8 cellular contexts compared by ENCODE assay signal in the genomic region with DNA sequence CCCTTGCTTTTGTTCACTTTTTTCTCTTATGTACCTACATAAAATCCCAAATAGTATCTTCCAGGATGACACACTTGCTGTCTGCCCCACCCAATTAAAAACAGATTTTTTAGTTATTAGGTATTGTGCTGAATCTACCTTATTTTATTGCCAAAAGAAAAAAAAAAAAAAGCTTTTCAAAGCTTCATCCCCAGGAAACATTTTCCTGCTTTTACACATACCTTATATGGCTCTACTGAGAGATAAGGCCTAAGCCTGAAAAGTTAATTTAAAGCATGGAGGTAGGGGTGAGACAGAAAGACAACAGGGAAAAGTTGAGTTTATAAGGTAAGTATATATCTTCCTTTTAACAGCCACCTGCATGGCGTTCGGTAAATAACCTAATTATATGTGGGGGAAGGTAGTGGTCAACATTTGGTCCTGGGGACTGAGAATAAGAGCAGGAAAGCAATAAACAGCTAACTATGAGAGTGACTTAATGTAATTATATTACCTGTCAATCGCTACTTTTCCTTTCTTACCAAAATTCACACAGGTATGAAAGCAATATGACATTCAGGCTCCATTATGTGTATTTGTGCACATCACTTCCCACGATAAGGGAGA. TPM values are rescaled to one million over a fixed set of nuclear protein-coding genes. Genes with fewer than 3 reads are reported as not detected.
DNase-seq lines count a peak whose midpoint lies in the region; ATAC-seq, FAIRE-seq and TF ChIP-seq lines count a peak whose summit lies in the region.

No MANE protein-coding gene starts in this region.

- H2BK15ac ChIP-seq in mesenchymal stem cell (ENCODE audit: low read depth, poor library complexity, severe bottlenecking): no peak overlapping the region

- no peak overlapping the region for H2AK5ac ChIP-seq in mesenchymal stem cell (ENCODE audit: low read length, severe bottlenecking)

- peaks cover 4% of the 10 kb centered on the region; the same call in 1 of the 2 replicates for H3K27me3 Mint-ChIP-seq in HFFc6 (ENCODE audit: insufficient read depth)
- no peaks in the 10 kb centered on the region for H3K27me3 Mint-ChIP-seq in activated naive CD8-positive, alpha-beta T cell treated with anti-CD3 and anti-CD28 coated beads for 36 hours

- H3K4me1 ChIP-seq in A549 (peaks cover 51% of the 10 kb centered on the region), mesenchymal stem cell (ENCODE audit: control insufficient read depth, insufficient read depth, low read depth, low read length) (no peaks in the 10 kb centered on the region)

- no peak overlapping the region for H2BK120ac ChIP-seq in mesenchymal stem cell (ENCODE audit: low read depth, low read length)

- H3K4ac ChIP-seq in mesenchymal stem cell (ENCODE audit: low read depth in 1 of 2, low read length in 2 of 2): no peak overlapping the region

- no peak for TF ChIP-seq CTCF in A549 (IDR thresholded peaks at IDR 0.05)
- TF ChIP-seq CTCF in HFFc6 (IDR thresholded peaks at IDR 0.05): no peak
- TF ChIP-seq CTCF in GM13977 (IDR thresholded peaks at IDR 0.05; ENCODE audit: extremely low read depth, insufficient read depth, missing control alignments): no peak

- no peaks in the 10 kb centered on the region for H3K27me3 ChIP-seq in mesenchymal stem cell (ENCODE audit: control insufficient read depth in 1 of 2, insufficient read depth in 1 of 2, low read length in 2 of 2)

- H2BK12ac ChIP-seq in mesenchymal stem cell (ENCODE audit: low read length in 2 of 2): no peak overlapping the region

- no peak overlapping the region for H3K18ac ChIP-seq in mesenchymal stem cell (ENCODE audit: low read depth in 1 of 2, low read length in 2 of 2)

- H3K23ac ChIP-seq in mesenchymal stem cell (ENCODE audit: low read length in 2 of 2): no peak overlapping the region

- 76% methylated on average over 4 of the region's 4 CpGs for WGBS in A549 (ENCODE audit: missing lambda C conversion rate)
- 81% methylated on average over 2 of the region's 4 CpGs for WGBS in mesenchymal stem cell

- no peak for TF ChIP-seq POLR2A in A549 (IDR thresholded peaks at IDR 0.05; ENCODE audit: low read length)

- no peak for TF ChIP-seq EP300 in A549 (IDR thresholded peaks at IDR 0.05)

- no peak for TF ChIP-seq RAD21 in A549 (conservative IDR thresholded peaks at IDR 0.05 in 1 of 2, IDR thresholded peaks at IDR 0.05 in 1 of 2)

- peak overlapping the region; percentile 94 for H3K4me3 Mint-ChIP-seq in HFFc6
- peak overlapping the region; percentile 66 for H3K4me3 Mint-ChIP-seq in activated naive CD8-positive, alpha-beta T cell treated with anti-CD3 and anti-CD28 coated beads for 36 hours

- H3K4me3 ChIP-seq in A549 (peak overlapping the region; percentile 55), mesenchymal stem cell (ENCODE audit: insufficient read depth in 1 of 2, low read depth in 1 of 2, low read length in 2 of 2) (peak overlapping the region in 1 of 2 experiments; percentile 99)

- H3K36me3 Mint-ChIP-seq in HFFc6 (ENCODE audit: low read depth): peaks cover 21% of the 10 kb centered on the region
- peaks cover 32% of the 10 kb centered on the region for H3K36me3 Mint-ChIP-seq in activated naive CD8-positive, alpha-beta T cell treated with anti-CD3 and anti-CD28 coated beads for 36 hours

- H3K14ac ChIP-seq in mesenchymal stem cell (ENCODE audit: low read length in 2 of 2): no peak overlapping the region

- no peaks in the 10 kb centered on the region for H3K9me3 Mint-ChIP-seq in HFFc6
- no peaks in the 10 kb centered on the region for H3K9me3 Mint-ChIP-seq in activated naive CD8-positive, alpha-beta T cell treated with anti-CD3 and anti-CD28 coated beads for 36 hours

- peak overlapping the region; percentile 92 for H3K27ac Mint-ChIP-seq in HFFc6
- peak overlapping the region; percentile 89 for H3K27ac Mint-ChIP-seq in activated naive CD8-positive, alpha-beta T cell treated with anti-CD3 and anti-CD28 coated beads for 36 hours

- peak overlapping the region; percentile 96 for H3K9ac ChIP-seq in mesenchymal stem cell (ENCODE audit: low read length)

- in situ Hi-C loops in GM13977 (cut with MboI; ENCODE audit: low pct_unique_long_range_greater_than_20kb, low sequenced_read_pairs, unreplicated experiment): no loop called here

- no peak for FAIRE-seq in A549 (lab: Jason Lieb, UNC)

- H3K27ac ChIP-seq in A549 (peak overlapping the region; percentile 79 to 89), mesenchymal stem cell (ENCODE audit: low read length, poor library complexity, severe bottlenecking) (no peak overlapping the region)

- no peak overlapping the region for H2BK5ac ChIP-seq in mesenchymal stem cell (ENCODE audit: low read depth, low read length, poor library complexity, severe bottlenecking)

- no peak overlapping the region for H4K8ac ChIP-seq in mesenchymal stem cell (ENCODE audit: low read length)

- H3K9me3 ChIP-seq in A549 (no peaks in the 10 kb centered on the region), mesenchymal stem cell (ENCODE audit: control insufficient read depth, low read length) (no peaks in the 10 kb centered on the region)

- H3K4me2 ChIP-seq in A549 (peak overlapping the region; percentile 91), mesenchymal stem cell (ENCODE audit: low read length, poor library complexity, severe bottlenecking) (no peak overlapping the region)

- CTCF ChIA-PET in A549 (lab: Yijun Ruan, JAX): interaction anchor here (1.2 to 1.7 kb wide), 2 partner anchors 44 to 117 kb away, joined by 3 to 8 read pairs; a partner anchor contains a TSS

- peaks cover 0 to 9% of the 10 kb centered on the region in 2 experiments for H3K36me3 ChIP-seq in mesenchymal stem cell (ENCODE audit: control insufficient read depth in 1 of 2, insufficient read depth in 2 of 2, low read depth in 1 of 2, low read length in 2 of 2)

- ATAC-seq in A549 (no peak), HG03439 (IDR thresholded peaks at IDR 0.05; ENCODE audit: unreplicated experiment) (no peak), HG03469 (IDR thresholded peaks at IDR 0.05; ENCODE audit: unreplicated experiment) (no peak)

- H2AFZ ChIP-seq in mesenchymal stem cell (ENCODE audit: low read depth, low read length): no peak overlapping the region

- peaks cover 58% of the 10 kb centered on the region for H3K4me1 Mint-ChIP-seq in HFFc6 (ENCODE audit: low read depth)
- peaks cover 50% of the 10 kb centered on the region for H3K4me1 Mint-ChIP-seq in activated naive CD8-positive, alpha-beta T cell treated with anti-CD3 and anti-CD28 coated beads for 36 hours

- POLR2A ChIA-PET in A549 (lab: Yijun Ruan, JAX): interaction anchor here (3.3 kb wide), 1 partner anchor 42 kb away, joined by 34 read pairs; a partner anchor contains a TSS

- no peak overlapping the region for H4K91ac ChIP-seq in mesenchymal stem cell (ENCODE audit: low read length)

- peaks cover 10% of the 10 kb centered on the region for H3K79me1 ChIP-seq in mesenchymal stem cell (replicated peaks; ENCODE audit: low read length, poor library complexity, severe bottlenecking)

- no peak for DNase-seq in A549 (ENCODE audit: low read depth in 1 of 2, low spot score in 1 of 2)
- no peak for DNase-seq in HFFc6
- no peak for DNase-seq in activated naive CD8-positive, alpha-beta T cell treated with anti-CD3 and anti-CD28 coated beads for 36 hours
- DNase-seq in mesenchymal stem cell: peak; percentile 1
- no peak for DNase-seq in GM13977 (ENCODE audit: low spot score)
- no peak for DNase-seq in H4 (ENCODE audit: low spot score)

TF ChIP-seq in A549, 52 proteins besides CTCF, POLR2A, EP300 and RAD21:
- TF ChIP-seq, protein P1, sequence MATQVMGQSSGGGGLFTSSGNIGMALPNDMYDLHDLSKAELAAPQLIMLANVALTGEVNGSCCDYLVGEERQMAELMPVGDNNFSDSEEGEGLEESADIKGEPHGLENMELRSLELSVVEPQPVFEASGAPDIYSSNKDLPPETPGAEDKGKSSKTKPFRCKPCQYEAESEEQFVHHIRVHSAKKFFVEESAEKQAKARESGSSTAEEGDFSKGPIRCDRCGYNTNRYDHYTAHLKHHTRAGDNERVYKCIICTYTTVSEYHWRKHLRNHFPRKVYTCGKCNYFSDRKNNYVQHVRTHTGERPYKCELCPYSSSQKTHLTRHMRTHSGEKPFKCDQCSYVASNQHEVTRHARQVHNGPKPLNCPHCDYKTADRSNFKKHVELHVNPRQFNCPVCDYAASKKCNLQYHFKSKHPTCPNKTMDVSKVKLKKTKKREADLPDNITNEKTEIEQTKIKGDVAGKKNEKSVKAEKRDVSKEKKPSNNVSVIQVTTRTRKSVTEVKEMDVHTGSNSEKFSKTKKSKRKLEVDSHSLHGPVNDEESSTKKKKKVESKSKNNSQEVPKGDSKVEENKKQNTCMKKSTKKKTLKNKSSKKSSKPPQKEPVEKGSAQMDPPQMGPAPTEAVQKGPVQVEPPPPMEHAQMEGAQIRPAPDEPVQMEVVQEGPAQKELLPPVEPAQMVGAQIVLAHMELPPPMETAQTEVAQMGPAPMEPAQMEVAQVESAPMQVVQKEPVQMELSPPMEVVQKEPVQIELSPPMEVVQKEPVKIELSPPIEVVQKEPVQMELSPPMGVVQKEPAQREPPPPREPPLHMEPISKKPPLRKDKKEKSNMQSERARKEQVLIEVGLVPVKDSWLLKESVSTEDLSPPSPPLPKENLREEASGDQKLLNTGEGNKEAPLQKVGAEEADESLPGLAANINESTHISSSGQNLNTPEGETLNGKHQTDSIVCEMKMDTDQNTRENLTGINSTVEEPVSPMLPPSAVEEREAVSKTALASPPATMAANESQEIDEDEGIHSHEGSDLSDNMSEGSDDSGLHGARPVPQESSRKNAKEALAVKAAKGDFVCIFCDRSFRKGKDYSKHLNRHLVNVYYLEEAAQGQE (IDR thresholded peaks at IDR 0.05): 0 out of 2 replicates have a peak, but pooled peaks have one; percentile 14
- no peak for TF ChIP-seq ZFP36 (IDR thresholded peaks at IDR 0.05; ENCODE audit: borderline replicate concordance, partially characterized antibody)

RNA-seq across cellular contexts. Expression of a gene that starts 54.6 kb away (rescaled TPM):
- polyA plus RNA-seq in A549 (2011; rRNA removed) (26.7 and 27.5 TPM in 2 replicates), A549 (2017; fragmentation: RNase III; extraction: RNeasy Plus Mini Kit Qiagen cat#74134 plus additional on column Dnase treatment) (22.8 to 25.4 TPM (median 23.7 TPM) in 3 replicates)
- polyA plus RNA-seq in A549 (2012; cell fraction: cytosol; rRNA removed): 52.7 and 54.8 TPM in 2 replicates
- 39.5 and 45.1 TPM in 2 replicates for polyA plus RNA-seq in A549 (2012; cell fraction: nucleus; rRNA removed)
- 2.6 and 2.8 TPM in 2 replicates for polyA minus RNA-seq in A549 (2011; rRNA and poly(A)+ RNA removed)
- total RNA-seq in HFFc6 (2021; fragmentation: NEBNext Ultra II Directional; extraction: Animal tissue kit (Norgen Biotek cat#: 25700)): 1 to 10 TPM; 5.3 to 8.9 (median 6.7) TPM
- total RNA-seq in activated naive CD8-positive, alpha-beta T cell treated with anti-CD3 and anti-CD28 coated beads for 36 hours: 10 to 100 TPM; 20.6 to 22.6 TPM
- polyA plus RNA-seq in mesenchymal stem cell (2013, experiment 1 of 2): 5.0 TPM
- polyA plus RNA-seq in mesenchymal stem cell (2013, experiment 2 of 2): 4.4 TPM
- total RNA-seq in H4 (2014; rRNA removed; shearing (Covaris generic)): 2.9 and 3.0 TPM in 2 replicates
